In the genomic region with DNA sequence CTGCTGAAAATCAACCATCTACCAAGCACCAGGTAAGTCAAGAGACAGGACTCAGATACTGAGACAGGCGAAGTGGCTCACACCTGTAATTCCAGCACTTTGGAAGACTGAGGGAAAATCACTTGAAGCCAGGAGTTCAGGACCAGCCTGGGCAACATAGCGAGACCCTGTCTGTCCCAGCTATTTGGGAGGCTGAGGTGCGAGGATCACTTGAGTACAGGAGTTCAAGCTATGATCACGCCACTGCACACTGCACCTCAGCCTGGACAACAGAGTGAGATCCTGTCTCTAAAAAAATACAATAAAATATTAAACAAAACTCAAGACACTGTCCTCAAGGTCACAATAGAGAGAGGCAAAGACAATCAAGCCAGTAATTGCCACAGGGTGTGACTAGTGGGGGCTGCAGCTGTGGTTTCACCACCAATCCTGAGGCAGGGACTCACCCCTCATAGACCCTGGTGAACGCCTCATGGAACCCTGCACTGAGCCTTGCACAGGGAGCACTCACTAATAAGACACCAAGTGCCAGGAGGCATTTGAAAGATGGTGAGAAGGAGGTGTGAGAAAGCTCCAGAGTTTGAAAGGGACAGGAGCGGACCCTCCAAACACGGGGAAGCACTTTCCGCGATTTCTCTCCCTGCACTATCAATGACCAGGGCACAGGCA, we compare ENCODE assay signal across 8 cellular contexts. TPM values are rescaled to one million over a fixed set of nuclear protein-coding genes. Genes with fewer than 3 reads are reported as not detected.
A peak's percentile ranks its signal among the peaks of the same experiment; 100 is the strongest.
DNase-seq lines count a peak whose midpoint lies in the region; ATAC-seq and TF ChIP-seq lines count a peak whose summit lies in the region.

No MANE protein-coding gene starts in this region.

- H3K4me3 Mint-ChIP-seq in activated naive CD8-positive, alpha-beta T cell, result peak overlapping the region; percentile 95
- peak overlapping the region; percentile 92 to 98 (median 97) for H3K4me3 Mint-ChIP-seq in immature natural killer cell

- H3K4me1 Mint-ChIP-seq in activated naive CD8-positive, alpha-beta T cell (ENCODE audit: low read depth), result peaks cover 40% of the 10 kb centered on the region
- peaks cover 41 to 52% of the 10 kb centered on the region in 2 donors for H3K4me1 Mint-ChIP-seq in immature natural killer cell

- H3K9me3 Mint-ChIP-seq in activated naive CD8-positive, alpha-beta T cell (ENCODE audit: low read depth), result no peaks in the 10 kb centered on the region
- no peaks in the 10 kb centered on the region for H3K9me3 Mint-ChIP-seq in immature natural killer cell

- peaks cover 21% of the 10 kb centered on the region for H3K36me3 Mint-ChIP-seq in activated naive CD8-positive, alpha-beta T cell
- peaks cover 14 to 25% (median 18%) of the 10 kb centered on the region in 3 donors for H3K36me3 Mint-ChIP-seq in immature natural killer cell

- peak overlapping the region; percentile 98 for H3K27ac Mint-ChIP-seq in activated naive CD8-positive, alpha-beta T cell
- peak overlapping the region; percentile 83 to 97 (median 94) for H3K27ac Mint-ChIP-seq in immature natural killer cell

- no peak for TF ChIP-seq CTCF in heart right ventricle (IDR thresholded peaks at IDR 0.05)
- TF ChIP-seq CTCF in transverse colon (IDR thresholded peaks at IDR 0.05), result no peak

- peak overlapping the region in 3 of 10 donors; percentile 85 to 90 (median 87) for H3K27ac ChIP-seq in heart right ventricle
- H3K27ac ChIP-seq in transverse colon, result peak overlapping the region in 3 of 4 donors; percentile 82 to 86 (median 82)

- in situ Hi-C loops in transverse colon (cut with MboI; ENCODE audit: low pct_ligation_motif_present in 1 of 4, low pct_unique_long_range_greater_than_20kb in 1 of 4, low sequenced_read_pairs in 3 of 4), result no loop called here

- ATAC-seq in heart right ventricle, result no peak
- ATAC-seq in Right ventricle myocardium inferior, result no peak
- no peak for ATAC-seq in HG03432 (IDR thresholded peaks at IDR 0.05; ENCODE audit: unreplicated experiment)
- ATAC-seq in left lobe of liver, result no peak

- 93 to 94% methylated on average over 9 of the region's 9 CpGs for WGBS in heart right ventricle, 2 donors
- 63 to 80% methylated on average over 2 to 9 of the region's 9 CpGs for WGBS in transverse colon (ENCODE audit: low coverage in 1 of 2), 2 donors

- H3K4me3 ChIP-seq in heart right ventricle, result peak overlapping the region in 8 of 10 donors; percentile 62 to 83 (median 78)
- H3K4me3 ChIP-seq in transverse colon, result peak overlapping the region in 2 of 4 donors; percentile 66 to 67

- H3K27me3 Mint-ChIP-seq in activated naive CD8-positive, alpha-beta T cell, result no peaks in the 10 kb centered on the region
- H3K27me3 Mint-ChIP-seq in immature natural killer cell (ENCODE audit: low read depth in 3 of 3), result peaks cover 8 to 12% (median 9%) of the 10 kb centered on the region in 3 donors

- no peak for DNase-seq in heart right ventricle
- no peak for DNase-seq in Right ventricle myocardium inferior (ENCODE audit: missing footprints)
- DNase-seq in immature natural killer cell, result no peak
- no peak for DNase-seq in transverse colon
- no peak for DNase-seq in NCI-H2107 (lab: John Stamatoyannopoulos, UW)
- no peak for DNase-seq in left lobe of liver (ENCODE audit: low spot score)

- H3K27me3 ChIP-seq in heart right ventricle (no peaks in the 10 kb centered on the region), transverse colon (no peaks in the 10 kb centered on the region)

- H3K4me1 ChIP-seq in heart right ventricle (peaks cover 6 to 34% (median 18%) of the 10 kb centered on the region in 9 donors), transverse colon (peaks cover 5 to 16% (median 11%) of the 10 kb centered on the region in 4 donors)

- no peak for TF ChIP-seq EP300 in transverse colon (IDR thresholded peaks at IDR 0.05; ENCODE audit: low read depth)

- intact Hi-C loops in heart right ventricle (cut with DNase I), result no loop called here
- intact Hi-C loops in Right ventricle myocardium inferior (cut with DNase I), result no loop called here
- intact Hi-C loops in transverse colon (cut with DNase I; ENCODE audit: low total_unique reads), result no loop called here

- H3K36me3 ChIP-seq in heart right ventricle, result peaks cover 0 to 59% (median 44%) of the 10 kb centered on the region in 9 donors
- peaks cover 0 to 42% (median 21%) of the 10 kb centered on the region in 4 donors for H3K36me3 ChIP-seq in transverse colon

- no peak for TF ChIP-seq POLR2A in transverse colon (IDR thresholded peaks at IDR 0.05)

- H3K9me3 ChIP-seq in heart right ventricle (peaks cover 0 to 6% (median 0%) of the 10 kb centered on the region in 11 donors), transverse colon (no peaks in the 10 kb centered on the region)

RNA-seq across cellular contexts. Expression of a gene that starts 1.7 kb away (rescaled TPM):
- total RNA-seq in heart right ventricle, result 10 to 100 TPM in 2 of 10 donors, 1 to 10 TPM in 8; 4.2 to 25.9 (median 6.3) TPM
- polyA plus RNA-seq in heart right ventricle, result 10 to 100 TPM; 12.3 to 22.9 TPM
- total RNA-seq in Right ventricle myocardium inferior, result 5.6 TPM
- polyA plus RNA-seq in immature natural killer cell, result 10 to 100 TPM; 42.8 to 86.0 (median 44.9) TPM
- 100 to 1,000 TPM in 1 of 4 donors, 10 to 100 TPM in 3; 15.8 to 191 (median 43.7) TPM for total RNA-seq in transverse colon
- total RNA-seq in left lobe of liver, result 8.4 TPM

RNA-seq across cellular contexts. Expression of a gene that starts 39.2 kb away (rescaled TPM):
- total RNA-seq in heart right ventricle (10 to 100 TPM; 21.6 to 28.2 (median 26.5) TPM), Right ventricle myocardium inferior (21.9 TPM), transverse colon (10 to 100 TPM; 22.7 to 67.0 (median 56.7) TPM), left lobe of liver (9.2 TPM)
- polyA plus RNA-seq in heart right ventricle (1 to 10 TPM; 8.4 to 9.1 TPM), immature natural killer cell (10 to 100 TPM in 2 of 3 donors, 1 to 10 TPM in 1; 7.5 to 16.7 (median 14.7) TPM)
